ENCODE assay signal across 8 cellular contexts in the genomic region with DNA sequence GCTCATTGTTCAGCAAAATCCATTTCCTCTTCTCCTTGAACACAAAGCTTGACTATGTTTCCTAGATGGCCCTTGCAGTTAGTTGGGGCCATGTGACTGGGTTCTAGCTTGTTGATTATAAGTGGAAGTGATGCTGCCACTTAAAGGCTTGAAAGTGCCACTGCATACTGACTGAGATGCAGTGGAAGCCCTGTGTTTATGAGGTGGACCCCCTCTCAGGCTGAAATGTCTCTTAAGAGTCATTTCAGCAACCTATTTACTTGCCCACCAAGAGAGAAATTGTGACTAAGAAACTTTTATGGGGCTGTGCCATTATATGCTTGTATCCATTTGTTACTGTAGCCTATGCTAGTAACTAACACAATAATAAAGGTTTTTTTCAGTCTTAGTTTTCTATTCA. TPM values are rescaled to one million over a fixed set of nuclear protein-coding genes. Genes with fewer than 3 reads are reported as not detected.
DNase-seq lines count a peak whose midpoint lies in the region; ATAC-seq, FAIRE-seq and TF ChIP-seq lines count a peak whose summit lies in the region.

No MANE protein-coding gene starts in this region.

- peak; percentile 39 for DNase-seq in NCI-H2171 treated with DMSO at 0.1 percent for 48 hours (lab: John Stamatoyannopoulos, UW)
- DNase-seq in NCI-H2171 (lab: John Stamatoyannopoulos, UW), result no peak
- DNase-seq in body of pancreas, result peak in 1 of 4 donors; percentile 29
- peak; percentile 27 for DNase-seq in HepG2 (ENCODE audit: low spot score)
- DNase-seq in NCI-H345 (lab: John Stamatoyannopoulos, UW), result no peak
- DNase-seq in NCI-H2196 treated with DMSO at 0.1 percent for 48 hours (lab: John Stamatoyannopoulos, UW; ENCODE audit: unreplicated experiment), result no peak

- ATAC-seq in body of pancreas (no peak), HepG2 (peak; percentile 77), HG02759 (IDR thresholded peaks at IDR 0.05; ENCODE audit: unreplicated experiment) (no peak)

- H3K9ac ChIP-seq in HepG2 (ENCODE audit: insufficient read depth, low read depth, low read length), result no peak overlapping the region

- CTCF ChIA-PET in HepG2 (lab: Yijun Ruan, JAX; ENCODE audit: low intra/inter-chr PET ratio, low total read pairs), result no interaction called here

- no TSS peak for BruUV-seq in HepG2 (replicated peaks; lab: Mats Ljungman, UMichigan)

- no peaks in the 10 kb centered on the region for H3K9me3 ChIP-seq in body of pancreas
- no peaks in the 10 kb centered on the region for H3K9me3 ChIP-seq in HepG2 (ENCODE audit: low read length)

- no peak overlapping the region for H3K4me2 ChIP-seq in HepG2 (ENCODE audit: low read depth, low read length)

- no peak overlapping the region for H3K4me3 ChIP-seq in body of pancreas
- H3K4me3 ChIP-seq in HepG2 (replicated peaks in 1 of 3; ENCODE audit: insufficient read depth in 1 of 3, low read depth in 2 of 3, low read length in 3 of 3), result no peak overlapping the region

- peak; percentile 59 for TF ChIP-seq RAD21 in Ishikawa (IDR thresholded peaks at IDR 0.05; ENCODE audit: low read depth)
- peak; percentile 42; the same call in 1 of the 2 replicates for TF ChIP-seq RAD21 in HepG2 (CRISPR knock-in tag; IDR thresholded peaks at IDR 0.05)

- H3K27me3 ChIP-seq in body of pancreas (peaks cover 0 to 2% of the 10 kb centered on the region in 2 donors), HepG2 (ENCODE audit: control insufficient read depth in 1 of 2, insufficient read depth in 2 of 2, low read length in 2 of 2) (peaks cover 0 to 9% of the 10 kb centered on the region in 2 experiments; a peak in 1 of 5 replicates)

- TF ChIP-seq EP300 in Ishikawa (IDR thresholded peaks at IDR 0.05; ENCODE audit: borderline replicate concordance) (no peak), HepG2 (IDR thresholded peaks at IDR 0.05; ENCODE audit: low read depth in 2 of 2, low read length in 2 of 2) (no peak), HepG2 (CRISPR knock-in tag; IDR thresholded peaks at IDR 0.05; ENCODE audit: borderline replicate concordance) (no peak)

- no peaks in the 10 kb centered on the region for H3K79me2 ChIP-seq in HepG2 (ENCODE audit: insufficient read depth, low read length)

- H3K27ac ChIP-seq in body of pancreas (no peak overlapping the region), HepG2 (ENCODE audit: extremely low read length, insufficient read depth, low read length) (no peak overlapping the region)

- in situ Hi-C loops in HepG2 (cut with HindIII; ENCODE audit: extremely low pct_ligation_motif_present, low pct_unique_long_range_greater_than_20kb), result no loop called here

- H3K36me3 ChIP-seq in body of pancreas (replicated peaks in 1 of 2; ENCODE audit: insufficient read depth in 1 of 2, low read depth in 2 of 2), result no peaks in the 10 kb centered on the region
- no peaks in the 10 kb centered on the region for H3K36me3 ChIP-seq in HepG2 (replicated peaks in 1 of 2; ENCODE audit: control insufficient read depth in 1 of 2, insufficient read depth in 2 of 2, low read length in 2 of 2)

- peak; percentile 40 for FAIRE-seq in HepG2 (lab: Jason Lieb, UNC)

- no peak overlapping the region for H2AFZ ChIP-seq in HepG2 (ENCODE audit: low read length)

- peak in 5 of 7 experiments; percentile 15 to 45 (median 32) for TF ChIP-seq CTCF in body of pancreas (IDR thresholded peaks at IDR 0.05)
- TF ChIP-seq CTCF in HepG2 (CRISPR knock-in tag; IDR thresholded peaks at IDR 0.05), result peak; percentile 54

- H4K20me1 ChIP-seq in HepG2 (ENCODE audit: insufficient read depth, low read length), result no peaks in the 10 kb centered on the region

- intact Hi-C loops in body of pancreas (cut with DNase I), result loop anchor here (5.0 kb wide), 1 partner anchor 47 kb away; no protein-coding TSS in a partner anchor
- intact Hi-C loops in HepG2 (cut with micrococcal nuclease; ENCODE audit: unreplicated experiment), result loop anchor here (1.0 to 2.0 kb wide), 2 partner anchors 26 to 46 kb away; no protein-coding TSS in a partner anchor

- H3K4me1 ChIP-seq in body of pancreas (no peaks in the 10 kb centered on the region), HepG2 (ENCODE audit: insufficient read depth, low read length) (no peaks in the 10 kb centered on the region)

- TF ChIP-seq POLR2A in body of pancreas (IDR thresholded peaks at IDR 0.05), result no peak
- TF ChIP-seq POLR2A in HepG2 (IDR thresholded peaks at IDR 0.05; ENCODE audit: insufficient read depth in 1 of 2, low read depth in 2 of 2, low read length in 2 of 2), result no peak

- POLR2A ChIA-PET in HepG2 (lab: Yijun Ruan, JAX), result no interaction called here

TF ChIP-seq in Ishikawa, 13 proteins besides CTCF, POLR2A, EP300 and RAD21:
- no peak for TF ChIP-seq CEBPB (IDR thresholded peaks at IDR 0.05)
- TF ChIP-seq, protein P1, sequence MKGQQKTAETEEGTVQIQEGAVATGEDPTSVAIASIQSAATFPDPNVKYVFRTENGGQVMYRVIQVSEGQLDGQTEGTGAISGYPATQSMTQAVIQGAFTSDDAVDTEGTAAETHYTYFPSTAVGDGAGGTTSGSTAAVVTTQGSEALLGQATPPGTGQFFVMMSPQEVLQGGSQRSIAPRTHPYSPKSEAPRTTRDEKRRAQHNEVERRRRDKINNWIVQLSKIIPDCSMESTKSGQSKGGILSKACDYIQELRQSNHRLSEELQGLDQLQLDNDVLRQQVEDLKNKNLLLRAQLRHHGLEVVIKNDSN (IDR thresholded peaks at IDR 0.05), result peak; percentile 81

TF ChIP-seq in HepG2, 621 proteins besides CTCF, POLR2A, EP300 and RAD21:
- peak; percentile 61 for TF ChIP-seq STAG1 (CRISPR knock-in tag; IDR thresholded peaks at IDR 0.05)
- TF ChIP-seq, protein P2, sequence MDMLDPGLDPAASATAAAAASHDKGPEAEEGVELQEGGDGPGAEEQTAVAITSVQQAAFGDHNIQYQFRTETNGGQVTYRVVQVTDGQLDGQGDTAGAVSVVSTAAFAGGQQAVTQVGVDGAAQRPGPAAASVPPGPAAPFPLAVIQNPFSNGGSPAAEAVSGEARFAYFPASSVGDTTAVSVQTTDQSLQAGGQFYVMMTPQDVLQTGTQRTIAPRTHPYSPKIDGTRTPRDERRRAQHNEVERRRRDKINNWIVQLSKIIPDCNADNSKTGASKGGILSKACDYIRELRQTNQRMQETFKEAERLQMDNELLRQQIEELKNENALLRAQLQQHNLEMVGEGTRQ (IDR thresholded peaks at IDR 0.05; ENCODE audit: low read depth, low read length), result no peak
- TF ChIP-seq, protein P2 (CRISPR knock-in tag; IDR thresholded peaks at IDR 0.05; ENCODE audit: borderline replicate concordance), result peak; percentile 51; the same call in 1 of the 2 replicates
- 0 out of 2 replicates have a peak, but pooled peaks have one; percentile 7 for TF ChIP-seq FOXA3 (CRISPR knock-in tag; IDR thresholded peaks at IDR 0.05)
- TF ChIP-seq YEATS2 (CRISPR knock-in tag; IDR thresholded peaks at IDR 0.05; ENCODE audit: borderline replicate concordance), result no peak
- peak; percentile 34; the same call in 1 of the 2 replicates for TF ChIP-seq SMC3 (IDR thresholded peaks at IDR 0.05; ENCODE audit: low read length)
- TF ChIP-seq FOXA1 (IDR thresholded peaks at IDR 0.05), result no peak
- peak; percentile 36; the same call in 1 of the 2 replicates for TF ChIP-seq FOXA1 (CRISPR knock-in tag; IDR thresholded peaks at IDR 0.05)

RNA-seq across cellular contexts. Expression of a gene that starts 8.4 kb away (rescaled TPM):
- total RNA-seq in body of pancreas (10 to 100 TPM; 27.7 to 37.4 TPM), HepG2 (2016; rRNA removed; fragmentation: Illumina TruSeq; extraction: Trizol) (206 and 323 TPM in 2 replicates)
- 20.6 and 23.7 TPM in 2 replicates for total RNA-seq in HepG2 (2016; cell fraction: cytosol; rRNA removed; fragmentation: Illumina TruSeq; extraction: Trizol; ENCODE audit: low read depth)
- 211 and 312 TPM in 2 replicates for total RNA-seq in HepG2 (2016; cell fraction: insoluble cytoplasmic fraction; rRNA removed; fragmentation: Illumina TruSeq; extraction: Trizol)
- total RNA-seq in HepG2 (2016; cell fraction: membrane; rRNA removed; fragmentation: Illumina TruSeq; extraction: Trizol), result 33.5 and 37.5 TPM in 2 replicates
- 81.8 and 84.7 TPM in 2 replicates for total RNA-seq in HepG2 (2016; cell fraction: nucleus; rRNA removed; fragmentation: Illumina TruSeq; extraction: Trizol)
- polyA plus RNA-seq in HepG2 (2011; rRNA removed), result 49.3 and 60.6 TPM in 2 replicates
- polyA plus RNA-seq in HepG2 (2011; cell fraction: cytosol; rRNA removed), result 28.0 and 36.6 TPM in 2 replicates
- 25.1 and 25.6 TPM in 2 replicates for polyA plus RNA-seq in HepG2 (2011; cell fraction: nucleus; rRNA removed)
- 144 and 186 TPM in 2 replicates for polyA plus RNA-seq in HepG2 (2012)
- 21.7 and 22.0 TPM in 2 replicates for polyA plus RNA-seq in HepG2 (2016; cell fraction: cytosol; fragmentation: Illumina TruSeq; extraction: Trizol; ENCODE audit: low read depth)
- polyA plus RNA-seq in HepG2 (2016; cell fraction: insoluble cytoplasmic fraction; fragmentation: Illumina TruSeq; extraction: Trizol; ENCODE audit: low read depth), result 513 and 558 TPM in 2 replicates
- 26.3 and 31.3 TPM in 2 replicates for polyA plus RNA-seq in HepG2 (2016; cell fraction: membrane; fragmentation: Illumina TruSeq; extraction: Trizol; ENCODE audit: low read depth)
- polyA plus RNA-seq in HepG2 (2016; cell fraction: nucleus; fragmentation: Illumina TruSeq; extraction: Trizol; ENCODE audit: insufficient read depth, low read depth), result 158 and 180 TPM in 2 replicates
- 22.9 and 64.5 TPM in 2 replicates for polyA minus RNA-seq in HepG2 (2011; rRNA and poly(A)+ RNA removed; ENCODE audit: low replicate concordance)
- polyA minus RNA-seq in HepG2 (2011; cell fraction: cytosol; rRNA and poly(A)+ RNA removed), result 29.8 and 35.1 TPM in 2 replicates
- polyA minus RNA-seq in HepG2 (2011; cell fraction: nucleus; rRNA and poly(A)+ RNA removed), result 54.8 and 55.4 TPM in 2 replicates

Comparison
In these comparisons a context has a peak if more than half of its experiments do, and no peak if none do; other contexts are left out.
1. DNase-seq: peak in NCI-H2171 treated with DMSO at 0.1 percent for 48 hours (single experiment) and HepG2 (single experiment); none in NCI-H2171 (single experiment), NCI-H345 (single experiment) and NCI-H2196 treated with DMSO at 0.1 percent for 48 hours (single experiment).